8 cellular contexts compared by ENCODE assay signal in the genomic region with DNA sequence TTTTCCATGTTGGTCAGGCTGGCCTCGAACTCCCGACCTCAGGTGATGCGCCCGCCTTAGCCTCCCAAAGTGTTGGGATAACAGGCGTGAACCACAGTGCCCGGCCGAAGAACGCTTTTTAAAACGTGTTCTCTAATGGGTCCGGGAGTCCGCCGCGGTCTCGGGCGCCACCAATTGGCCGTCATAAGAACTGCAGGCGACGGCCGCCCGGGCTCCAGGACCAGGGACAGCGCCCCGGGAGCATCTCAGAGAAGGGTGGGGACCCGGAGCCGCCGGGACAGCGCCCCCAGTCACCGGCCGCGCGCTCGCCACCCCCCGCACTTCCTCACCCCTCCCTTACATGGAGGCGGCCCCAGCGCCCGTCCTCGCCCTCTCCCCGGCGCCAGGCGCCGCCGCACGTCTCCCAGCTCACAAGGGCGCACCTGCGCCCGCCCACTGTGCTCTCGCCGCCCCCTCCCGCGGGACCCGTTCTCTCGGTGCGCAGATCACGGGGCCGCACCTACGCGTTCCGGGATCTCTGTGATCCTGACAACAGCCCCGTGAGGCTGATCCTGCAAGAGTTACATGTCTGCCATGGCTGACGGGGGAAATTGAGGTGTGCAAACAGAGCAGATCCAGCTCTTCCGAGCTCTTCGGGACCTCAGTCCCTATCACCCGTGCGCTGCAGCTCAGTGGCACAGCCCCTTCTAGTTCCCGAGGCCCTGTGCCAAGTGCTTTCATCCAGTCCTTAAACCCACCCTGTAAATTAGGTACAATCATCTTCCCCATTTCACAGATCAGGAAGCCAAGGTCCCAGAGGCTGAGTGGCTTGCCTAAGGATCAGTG. TPM values are rescaled to one million over a fixed set of nuclear protein-coding genes. Genes with fewer than 3 reads are reported as not detected.
DNase-seq lines count a peak whose midpoint lies in the region; ATAC-seq and TF ChIP-seq lines count a peak whose summit lies in the region.

No MANE protein-coding gene starts in this region.

- H3K27me3 ChIP-seq in MG63 (peaks cover 12% of the 10 kb centered on the region), parathyroid adenoma (ENCODE audit: control insufficient read depth, insufficient read depth, low read length) (no peaks in the 10 kb centered on the region)

- peaks cover 8% of the 10 kb centered on the region for H3K27me3 Mint-ChIP-seq in glutamatergic neuron (ENCODE audit: unreplicated experiment)
- peaks cover 37% of the 10 kb centered on the region for H3K27me3 Mint-ChIP-seq in type B pancreatic cell

- DNase-seq in G401 (ENCODE audit: low spot score) (peak; percentile 65), MG63 (peak; percentile 58), SK-MEL-5 (ENCODE audit: low read depth, low spot score) (peak; percentile 60), glutamatergic neuron (peak; percentile 82), type B pancreatic cell (ENCODE audit: extremely low spot score, unreplicated experiment) (peak; percentile 89)
- DNase-seq in activated naive CD4-positive, alpha-beta T cell treated with Interleukin-2 at 50 U/mL for 16 hours = peak; percentile 81

- H3K4me1 Mint-ChIP-seq in glutamatergic neuron (ENCODE audit: low read depth, unreplicated experiment) (peaks cover 10% of the 10 kb centered on the region), type B pancreatic cell (ENCODE audit: unreplicated experiment) (peaks cover under 1% of the 10 kb centered on the region)

- H3K9me3 Mint-ChIP-seq in glutamatergic neuron (ENCODE audit: unreplicated experiment) (no peaks in the 10 kb centered on the region), type B pancreatic cell (no peaks in the 10 kb centered on the region)

- peak overlapping the region; percentile 9 for H3K27ac ChIP-seq in parathyroid adenoma

- TF ChIP-seq CTCF in glutamatergic neuron (IDR thresholded peaks at IDR 0.05; ENCODE audit: partially characterized antibody, unreplicated experiment) = peak; percentile 95
- TF ChIP-seq CTCF in parathyroid adenoma (IDR thresholded peaks at IDR 0.05) = peak; percentile 88
- peak; percentile 98 for TF ChIP-seq CTCF in type B pancreatic cell (conservative IDR thresholded peaks at IDR 0.05)

- H3K4me3 Mint-ChIP-seq in glutamatergic neuron (ENCODE audit: unreplicated experiment) (peak overlapping the region; percentile 63), type B pancreatic cell (peak overlapping the region; percentile 60)

- no peaks in the 10 kb centered on the region for H3K36me3 Mint-ChIP-seq in glutamatergic neuron (ENCODE audit: unreplicated experiment)
- H3K36me3 Mint-ChIP-seq in type B pancreatic cell = no peaks in the 10 kb centered on the region

- H3K36me3 ChIP-seq in MG63 (no peaks in the 10 kb centered on the region), parathyroid adenoma (ENCODE audit: control insufficient read depth, insufficient read depth, low read length) (no peaks in the 10 kb centered on the region)

- no peaks in the 10 kb centered on the region for H3K4me1 ChIP-seq in parathyroid adenoma

- H3K4me3 ChIP-seq in MG63 (no peak overlapping the region), parathyroid adenoma (ENCODE audit: low read depth, low read length) (no peak overlapping the region)

- ATAC-seq in HG02840 (IDR thresholded peaks at IDR 0.05; ENCODE audit: low FRiP score, unreplicated experiment) = no peak

- no peak overlapping the region for H3K4me2 ChIP-seq in parathyroid adenoma (ENCODE audit: low read length)

- no peak overlapping the region for H3K27ac Mint-ChIP-seq in glutamatergic neuron (ENCODE audit: unreplicated experiment)
- no peak overlapping the region for H3K27ac Mint-ChIP-seq in type B pancreatic cell

- H3K79me2 ChIP-seq in parathyroid adenoma = no peaks in the 10 kb centered on the region

- in situ Hi-C loops in G401 (cut with HindIII; ENCODE audit: low sequenced_read_pairs) = no loop called here
- in situ Hi-C loops in SK-MEL-5 (cut with HindIII; ENCODE audit: low pct_unique_long_range_greater_than_20kb, low sequenced_read_pairs) = no loop called here

- peak overlapping the region; percentile 43 for H2AFZ ChIP-seq in parathyroid adenoma

- H3K9me3 ChIP-seq in MG63 (no peaks in the 10 kb centered on the region), parathyroid adenoma (ENCODE audit: control insufficient read depth, low read length) (no peaks in the 10 kb centered on the region)

- no peak overlapping the region for H3K9ac ChIP-seq in parathyroid adenoma

RNA-seq across cellular contexts. Expression of gene RAP1GAP, which starts 9.8 kb away (rescaled TPM):
- total RNA-seq in G401 (2014; rRNA removed; shearing (Covaris generic)) = 3.7 and 4.8 TPM in 2 replicates
- 0.22 TPM in 1 of 2 replicates, not detected in the other for total RNA-seq in MG63 (2014; rRNA removed; shearing (Covaris generic); ENCODE audit: low replicate concordance)
- total RNA-seq in SK-MEL-5 (2014; rRNA removed; shearing (Covaris generic)) = 0.61 and 0.95 TPM in 2 replicates
- polyA plus RNA-seq in SK-MEL-5 (2015; cell fraction: cytosol; rRNA removed) = 1.9 and 6.7 TPM in 2 replicates
- 0.88 and 1.6 TPM in 2 replicates for polyA plus RNA-seq in SK-MEL-5 (2015; cell fraction: nucleus; rRNA removed)
- total RNA-seq in glutamatergic neuron (ENCODE audit: unreplicated experiment) (4.8 TPM), type B pancreatic cell (ENCODE audit: low replicate concordance) (18.5 and 20.3 TPM in 2 replicates)
